Comparison of ENCODE assay signal across 19 cellular contexts in the genomic region with DNA sequence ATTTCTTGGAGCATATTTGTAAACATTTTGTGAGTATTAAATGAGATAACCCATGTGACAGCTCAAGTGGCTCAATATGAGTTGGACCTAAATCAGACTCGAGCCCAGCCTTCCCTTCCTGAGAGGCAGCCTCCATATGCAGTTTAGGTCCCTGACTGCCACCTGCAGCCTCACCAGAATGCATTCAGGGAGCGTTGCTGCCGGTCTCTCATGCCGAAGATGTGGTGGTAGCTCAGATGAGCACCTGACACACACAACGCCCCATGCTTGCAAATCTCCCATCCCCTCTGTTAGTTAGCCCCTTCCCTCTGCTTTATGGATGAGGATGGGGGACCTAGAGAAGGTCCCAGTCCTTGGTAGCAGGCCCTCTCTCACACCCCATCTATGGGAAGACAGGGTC. TPM values are rescaled to one million over a fixed set of nuclear protein-coding genes. Genes with fewer than 3 reads are reported as not detected.
A peak's percentile ranks its signal among the peaks of the same experiment; 100 is the strongest.
DNase-seq lines count a peak whose midpoint lies in the region; ATAC-seq and TF ChIP-seq lines count a peak whose summit lies in the region.
"Had no signal": no experiment of that assay in that cellular context is flagged by ENCODE, and none has a peak within 500 bp of the region (broad histone marks: within the 10 kb centered on the region; RNA-seq: fewer than 3 reads in every experiment).

No MANE protein-coding gene starts in this region.

- CTCF ChIA-PET in naive thymus-derived CD4-positive, alpha-beta T cell (lab: Charles Lee), result interaction anchor here (1.6 to 4.6 kb wide), 2 partner anchors 90 to 322 kb away, joined by 4 to 14 read pairs; no protein-coding TSS in a partner anchor
- CTCF ChIA-PET in activated CD4-positive, alpha-beta memory T cell treated with anti-CD3 and anti-CD28 coated beads, Interleukin-2, amount 10 ng/mL, durations not matched to agents 7 days and 5 days (lab: Charles Lee), result interaction anchor here (0.6 to 2.4 kb wide), 3 partner anchors 90 to 225 kb away, joined by 5 to 10 read pairs (median 6); no protein-coding TSS in a partner anchor

- H3K36me3 Mint-ChIP-seq in naive thymus-derived CD4-positive, alpha-beta T cell, result peaks cover 20 to 50% (median 43%) of the 10 kb centered on the region in 5 donors
- H3K36me3 Mint-ChIP-seq in type B pancreatic cell, result peaks cover 32% of the 10 kb centered on the region
- H3K36me3 Mint-ChIP-seq in activated CD4-positive, alpha-beta memory T cell treated with anti-CD3 and anti-CD28 coated beads, Interleukin-2, amount 10 ng/mL, durations not matched to agents 7 days and 5 days (ENCODE audit: low read depth), result peaks cover 59% of the 10 kb centered on the region

- no peaks in the 10 kb centered on the region for H3K27me3 Mint-ChIP-seq in naive thymus-derived CD4-positive, alpha-beta T cell
- H3K27me3 Mint-ChIP-seq in type B pancreatic cell, result no peaks in the 10 kb centered on the region
- H3K27me3 Mint-ChIP-seq in activated CD4-positive, alpha-beta memory T cell treated with anti-CD3 and anti-CD28 coated beads, Interleukin-2, amount 10 ng/mL, durations not matched to agents 7 days and 5 days, result no peaks in the 10 kb centered on the region

- intact Hi-C loops in left ventricle myocardium superior (cut with micrococcal nuclease), result loop anchor here (5.0 kb wide), 1 partner anchor 38 kb away; no protein-coding TSS in a partner anchor
- intact Hi-C loops in ascending aorta (cut with DNase I), result loop anchor here (10.0 kb wide), 2 partner anchors 325 to 1005 kb away; a partner anchor contains a TSS
- intact Hi-C loops in naive thymus-derived CD4-positive, alpha-beta T cell (cut with micrococcal nuclease), result no loop called here
- intact Hi-C loops in tibial artery (cut with DNase I; ENCODE audit: low total_unique reads), result loop anchor here (10.0 kb wide), 2 partner anchors 115 to 165 kb away; no protein-coding TSS in a partner anchor

- H3K9me3 ChIP-seq in right atrium auricular region (no peaks in the 10 kb centered on the region), ascending aorta (no peaks in the 10 kb centered on the region), tibial artery (no peaks in the 10 kb centered on the region)
- H3K9me3 ChIP-seq in naive thymus-derived CD4-positive, alpha-beta T cell (ENCODE audit: control insufficient read depth in 2 of 3, low read length in 3 of 3), result no peaks in the 10 kb centered on the region
- H3K9me3 ChIP-seq: ovary, SJSA1 had no signal

- POLR2A ChIA-PET in naive thymus-derived CD4-positive, alpha-beta T cell (lab: Charles Lee), result interaction anchor here (1.0 kb wide), 1 partner anchor 14 kb away, joined by 3 read pairs; no protein-coding TSS in a partner anchor
- POLR2A ChIA-PET in activated CD4-positive, alpha-beta memory T cell treated with anti-CD3 and anti-CD28 coated beads, Interleukin-2, amount 10 ng/mL, durations not matched to agents 7 days and 5 days (lab: Charles Lee), result interaction anchor here (1.3 kb wide), 1 partner anchor 9 kb away, joined by 5 read pairs; a partner anchor contains a TSS

- H3K36me3 ChIP-seq in right atrium auricular region (no peaks in the 10 kb centered on the region), ascending aorta (peaks cover 13 to 28% of the 10 kb centered on the region in 2 donors), tibial artery (peaks cover 4 to 11% (median 5%) of the 10 kb centered on the region in 3 donors)
- H3K36me3 ChIP-seq in naive thymus-derived CD4-positive, alpha-beta T cell (ENCODE audit: control insufficient read depth in 2 of 3, insufficient read depth in 3 of 3, low read length in 3 of 3), result peaks cover 0 to 26% (median 4%) of the 10 kb centered on the region in 3 experiments
- H3K36me3 ChIP-seq: ovary, SJSA1 had no signal

- DNase-seq in right atrium auricular region (ENCODE audit: low spot score), result no peak
- no peak for DNase-seq in left ventricle myocardium superior
- DNase-seq in ascending aorta (ENCODE audit: low spot score in 2 of 2), result peak in 1 of 2 donors; percentile 38
- no peak for DNase-seq in naive thymus-derived CD4-positive, alpha-beta T cell
- DNase-seq in tibial artery, result no peak
- DNase-seq in type B pancreatic cell (ENCODE audit: extremely low spot score, unreplicated experiment), result no peak
- no peak for DNase-seq in activated CD4-positive, alpha-beta memory T cell treated with anti-CD3 and anti-CD28 coated beads, Interleukin-2, amount 10 ng/mL, durations not matched to agents 7 days and 5 days
- DNase-seq in DMS53 treated with DMSO at 0.1 percent for 48 hours (lab: John Stamatoyannopoulos, UW; ENCODE audit: unreplicated experiment), result no peak
- DNase-seq: activated CD4-positive, alpha-beta T cell treated with anti-CD3 and anti-CD28 coated beads, Interleukin-2, amount 50 U/mL, for 1 hour; activated CD8-positive, alpha-beta memory T cell treated with anti-CD3 and anti-CD28 coated beads, Interleukin-2, amount 50 U/mL, for 4 hours; GF-D8; NCI-H1092 treated with DMSO at 0.1 percent for 48 hours; NCI-H2029; NCI-H226; ovary; stimulated activated CD4-positive, alpha-beta T cell treated with anti-CD3 and anti-CD28 coated beads, Interleukin-15, amount 100 ng/mL, for 24 hours; stimulated activated CD8-positive, alpha-beta memory T cell treated with anti-CD3 and anti-CD28 coated beads, Interleukin-4, amount 100 ng/mL, for 48 hours had no signal

- H3K27ac ChIP-seq in right atrium auricular region (peak overlapping the region; percentile 78 to 91), ascending aorta (peak overlapping the region; percentile 64 to 79), tibial artery (peak overlapping the region; percentile 84 to 87)
- no peak overlapping the region for H3K27ac ChIP-seq in naive thymus-derived CD4-positive, alpha-beta T cell (ENCODE audit: low read depth, low read length)
- H3K27ac ChIP-seq: ovary, SJSA1 had no signal

- no peak for ATAC-seq in left ventricle myocardium superior
- no peak for ATAC-seq in naive thymus-derived CD4-positive, alpha-beta T cell
- ATAC-seq: sciatic nerve had no signal

- H3K4me1 ChIP-seq in right atrium auricular region (peaks cover 0 to 62% of the 10 kb centered on the region in 2 donors), ascending aorta (peaks cover 9 to 37% of the 10 kb centered on the region in 2 donors), tibial artery (peaks cover 3 to 60% (median 37%) of the 10 kb centered on the region in 4 donors)
- H3K4me1 ChIP-seq in naive thymus-derived CD4-positive, alpha-beta T cell (ENCODE audit: control insufficient read depth in 2 of 2, insufficient read depth in 2 of 2, low read length in 2 of 2), result peaks cover 0 to 9% of the 10 kb centered on the region in 2 donors
- H3K4me1 ChIP-seq: SJSA1 had no signal

- peak overlapping the region in 6 of 9 donors; percentile 21 to 83 (median 40) for H3K27ac Mint-ChIP-seq in naive thymus-derived CD4-positive, alpha-beta T cell
- no peak overlapping the region for H3K27ac Mint-ChIP-seq in type B pancreatic cell
- H3K27ac Mint-ChIP-seq in activated CD4-positive, alpha-beta memory T cell treated with anti-CD3 and anti-CD28 coated beads, Interleukin-2, amount 10 ng/mL, durations not matched to agents 7 days and 5 days, result no peak overlapping the region

- H3K27me3 ChIP-seq in right atrium auricular region (no peaks in the 10 kb centered on the region), ascending aorta (no peaks in the 10 kb centered on the region), tibial artery (no peaks in the 10 kb centered on the region)
- no peaks in the 10 kb centered on the region for H3K27me3 ChIP-seq in naive thymus-derived CD4-positive, alpha-beta T cell (ENCODE audit: control insufficient read depth in 2 of 2, insufficient read depth in 2 of 2, low read length in 2 of 2)
- H3K27me3 ChIP-seq: ovary, SJSA1 had no signal

- H3K4me3 ChIP-seq in right atrium auricular region (no peak overlapping the region), ascending aorta (no peak overlapping the region), tibial artery (no peak overlapping the region)
- no peak overlapping the region for H3K4me3 ChIP-seq in naive thymus-derived CD4-positive, alpha-beta T cell (ENCODE audit: low read length)
- H3K4me3 ChIP-seq: ovary, SJSA1 had no signal

- no peak for TF ChIP-seq CTCF in right atrium auricular region (IDR thresholded peaks at IDR 0.05)
- no peak for TF ChIP-seq CTCF in ascending aorta (IDR thresholded peaks at IDR 0.05)
- no peak for TF ChIP-seq CTCF in tibial artery (IDR thresholded peaks at IDR 0.05)
- TF ChIP-seq CTCF in type B pancreatic cell (conservative IDR thresholded peaks at IDR 0.05), result no peak

- peaks cover 24 to 69% (median 54%) of the 10 kb centered on the region in 7 donors for H3K4me1 Mint-ChIP-seq in naive thymus-derived CD4-positive, alpha-beta T cell
- peaks cover 13% of the 10 kb centered on the region for H3K4me1 Mint-ChIP-seq in type B pancreatic cell (ENCODE audit: unreplicated experiment)
- H3K4me1 Mint-ChIP-seq in activated CD4-positive, alpha-beta memory T cell treated with anti-CD3 and anti-CD28 coated beads, Interleukin-2, amount 10 ng/mL, durations not matched to agents 7 days and 5 days, result peaks cover 30% of the 10 kb centered on the region

- H3K4me3 Mint-ChIP-seq in naive thymus-derived CD4-positive, alpha-beta T cell, result peak overlapping the region in 2 of 10 donors; percentile 15 to 56
- no peak overlapping the region for H3K4me3 Mint-ChIP-seq in type B pancreatic cell
- no peak overlapping the region for H3K4me3 Mint-ChIP-seq in activated CD4-positive, alpha-beta memory T cell treated with anti-CD3 and anti-CD28 coated beads, Interleukin-2, amount 10 ng/mL, durations not matched to agents 7 days and 5 days

- peaks cover 0 to 2% (median 0%) of the 10 kb centered on the region in 11 donors for H3K9me3 Mint-ChIP-seq in naive thymus-derived CD4-positive, alpha-beta T cell
- no peaks in the 10 kb centered on the region for H3K9me3 Mint-ChIP-seq in type B pancreatic cell
- peaks cover 2% of the 10 kb centered on the region for H3K9me3 Mint-ChIP-seq in activated CD4-positive, alpha-beta memory T cell treated with anti-CD3 and anti-CD28 coated beads, Interleukin-2, amount 10 ng/mL, durations not matched to agents 7 days and 5 days

RNA-seq across cellular contexts. Expression of a gene that starts 9.2 kb away (rescaled TPM):
- total RNA-seq in right atrium auricular region (10 to 100 TPM; 55.1 to 94.3 TPM), left ventricle myocardium superior (75.9 TPM), ascending aorta (59.9 TPM), type B pancreatic cell (ENCODE audit: low replicate concordance) (22.3 and 51.8 TPM in 2 replicates)
- total RNA-seq in naive thymus-derived CD4-positive, alpha-beta T cell, result 100 to 1,000 TPM; 115 to 264 (median 160) TPM
- 100 to 1,000 TPM; 214 to 313 TPM for polyA plus RNA-seq in naive thymus-derived CD4-positive, alpha-beta T cell
- total RNA-seq in activated CD4-positive, alpha-beta memory T cell treated with anti-CD3 and anti-CD28 coated beads, Interleukin-2, amount 10 ng/mL, durations not matched to agents 7 days and 5 days, result 100 to 1,000 TPM; 116 to 128 TPM

Comparison
In these comparisons a context has a peak if more than half of its experiments do, and no peak if none do; other contexts are left out.
1. H3K27ac Mint-ChIP-seq: peak in naive thymus-derived CD4-positive, alpha-beta T cell (6 of 9); none in type B pancreatic cell (single experiment) and activated CD4-positive, alpha-beta memory T cell treated with anti-CD3 and anti-CD28 coated beads, Interleukin-2, amount 10 ng/mL, durations not matched to agents 7 days and 5 days (single experiment).
2. intact Hi-C loops: an anchor here in left ventricle myocardium superior (5.0 kb wide), ascending aorta (10.0 kb wide) and tibial artery (10.0 kb wide); none called in naive thymus-derived CD4-positive, alpha-beta T cell.